11 cellular contexts compared by ENCODE assay signal in genomic region chr6:7673063-7673536, GRCh38. TPM values are rescaled to one million over a fixed set of nuclear protein-coding genes. Genes with fewer than 3 reads are reported as not detected.
A peak's percentile ranks its signal among the peaks of the same experiment; 100 is the strongest.
DNase-seq lines count a peak whose midpoint lies in the region; ATAC-seq, FAIRE-seq and TF ChIP-seq lines count a peak whose summit lies in the region.
"Had no signal": no experiment of that assay in that cellular context is flagged by ENCODE, and none has a peak within 500 bp of the region (broad histone marks: within the 10 kb centered on the region; RNA-seq: fewer than 3 reads in every experiment).

No MANE protein-coding gene starts in this region.

- POLR2A ChIA-PET in A549 (lab: Yijun Ruan, JAX) = interaction anchor here (0.6 kb wide), 1 partner anchor 25 kb away, joined by 3 read pairs; no protein-coding TSS in a partner anchor

- H3K4me1 Mint-ChIP-seq in endothelial cell (ENCODE audit: unreplicated experiment) = peaks cover 14% of the 10 kb centered on the region

- TF ChIP-seq CTCF in A549 (IDR thresholded peaks at IDR 0.05) (no peak), endothelial cell (IDR thresholded peaks at IDR 0.05; ENCODE audit: unreplicated experiment) (no peak), GM13977 (IDR thresholded peaks at IDR 0.05; ENCODE audit: extremely low read depth, insufficient read depth, missing control alignments) (no peak)

- no peaks in the 10 kb centered on the region for H3K9me3 Mint-ChIP-seq in endothelial cell (ENCODE audit: unreplicated experiment)
- H3K9me3 Mint-ChIP-seq: natural killer cell treated with Interleukin-12 subunit alpha and Interleukin-12 subunit beta and Interleukin-15 and Interleukin-18, amount 100 ng/mL, for 72 hours had no signal

- no peak for FAIRE-seq in A549 (lab: Jason Lieb, UNC)

- no peak for TF ChIP-seq EP300 in A549 (IDR thresholded peaks at IDR 0.05)

- H3K4me1 ChIP-seq in A549 = peaks cover 38% of the 10 kb centered on the region
- H3K4me1 ChIP-seq in mesendoderm (ENCODE audit: control insufficient read depth, low read depth, low read length) = no peaks in the 10 kb centered on the region

- H3K4me3 Mint-ChIP-seq in endothelial cell (ENCODE audit: unreplicated experiment) = no peak overlapping the region
- H3K4me3 Mint-ChIP-seq: natural killer cell treated with Interleukin-12 subunit alpha and Interleukin-12 subunit beta and Interleukin-15 and Interleukin-18, amount 100 ng/mL, for 72 hours had no signal

- H2AK5ac ChIP-seq in mesendoderm (ENCODE audit: low read length) = no peak overlapping the region

- in situ Hi-C loops in GM13977 (cut with MboI; ENCODE audit: low pct_unique_long_range_greater_than_20kb, low sequenced_read_pairs, unreplicated experiment) = no loop called here

- peak overlapping the region; percentile 69 for H3K56ac ChIP-seq in mesendoderm (ENCODE audit: low read length)

- no peaks in the 10 kb centered on the region for H3K79me1 ChIP-seq in mesendoderm (ENCODE audit: low read length)

- no peak overlapping the region for H4K8ac ChIP-seq in mesendoderm (ENCODE audit: low read depth, low read length)

- H3K36me3 ChIP-seq in MG63 (no peaks in the 10 kb centered on the region), mesendoderm (ENCODE audit: control insufficient read depth, insufficient read depth, low read length) (no peaks in the 10 kb centered on the region)

- H3K27me3 ChIP-seq in MG63 (no peaks in the 10 kb centered on the region), mesendoderm (ENCODE audit: insufficient read depth, low read length, poor library complexity) (no peaks in the 10 kb centered on the region)

- ATAC-seq in A549 (peak; percentile 45 to 71; a peak in 3 of 6 replicates), HG02884 (IDR thresholded peaks at IDR 0.05; ENCODE audit: unreplicated experiment) (no peak), GM19023 (IDR thresholded peaks at IDR 0.05; ENCODE audit: unreplicated experiment) (no peak), GM21619 (IDR thresholded peaks at IDR 0.05; ENCODE audit: unreplicated experiment) (no peak)

- CTCF ChIA-PET in A549 (lab: Yijun Ruan, JAX) = interaction anchor here (0.8 to 2.9 kb wide), 4 partner anchors 19 to 54 kb away, joined by 3 to 12 read pairs (median 3); partner anchors contain the start of gene BMP6

- H3K23ac ChIP-seq in mesendoderm (ENCODE audit: low read length) = no peak overlapping the region

- H2BK5ac ChIP-seq in mesendoderm (ENCODE audit: low read length) = no peak overlapping the region

- H3K4me3 ChIP-seq in A549 (no peak overlapping the region), MG63 (peak overlapping the region; percentile 24), mesendoderm (ENCODE audit: low read length) (no peak overlapping the region)

- TF ChIP-seq RAD21 in A549 (conservative IDR thresholded peaks at IDR 0.05 in 1 of 2, IDR thresholded peaks at IDR 0.05 in 1 of 2) = peak; percentile 16 to 42; a peak in 2 of 5 replicates

- H3K9me3 ChIP-seq in A549 = no peaks in the 10 kb centered on the region
- H3K9me3 ChIP-seq in MG63 = no peaks in the 10 kb centered on the region

- no peaks in the 10 kb centered on the region for H3K36me3 Mint-ChIP-seq in endothelial cell (ENCODE audit: low read depth, unreplicated experiment)
- H3K36me3 Mint-ChIP-seq: natural killer cell treated with Interleukin-12 subunit alpha and Interleukin-12 subunit beta and Interleukin-15 and Interleukin-18, amount 100 ng/mL, for 72 hours had no signal

- H3K18ac ChIP-seq in mesendoderm (ENCODE audit: low read length) = no peak overlapping the region

- no peak overlapping the region for H4K5ac ChIP-seq in mesendoderm (ENCODE audit: low read length)

- no peak overlapping the region for H3K4ac ChIP-seq in mesendoderm (ENCODE audit: low read depth, low read length)

- H3K27ac Mint-ChIP-seq in endothelial cell (ENCODE audit: unreplicated experiment) = no peak overlapping the region
- H3K27ac Mint-ChIP-seq: natural killer cell treated with Interleukin-12 subunit alpha and Interleukin-12 subunit beta and Interleukin-15 and Interleukin-18, amount 100 ng/mL, for 72 hours had no signal

- peak overlapping the region; percentile 22 for H3K9ac ChIP-seq in mesendoderm (ENCODE audit: low read length)

- no peak for TF ChIP-seq POLR2A in A549 (IDR thresholded peaks at IDR 0.05; ENCODE audit: low read length)

- WGBS in A549 (ENCODE audit: missing lambda C conversion rate) = 46% methylated on average over 14 of the region's 16 CpGs
- WGBS in mesendoderm (ENCODE audit: extremely low coverage, insufficient coverage, low lambda C conversion rate) = no CpG with 5 or more reads among the region's 16 CpGs

- H3K4me2 ChIP-seq in A549 (peak overlapping the region; percentile 52), mesendoderm (ENCODE audit: low read length) (peak overlapping the region; percentile 37)

- peaks cover 8% of the 10 kb centered on the region for H3K27me3 Mint-ChIP-seq in endothelial cell (ENCODE audit: unreplicated experiment)

- H2BK120ac ChIP-seq in mesendoderm (ENCODE audit: low read depth, low read length) = no peak overlapping the region

- no peak overlapping the region for H2BK15ac ChIP-seq in mesendoderm (replicated peaks; ENCODE audit: low read depth)

- peak in 1 of 2 experiments; percentile 64 for DNase-seq in A549 (ENCODE audit: low read depth in 1 of 2, low spot score in 1 of 2)
- peak; percentile 85 for DNase-seq in MG63
- DNase-seq in endothelial cell (ENCODE audit: low spot score) = peak; percentile 28
- DNase-seq in mesendoderm = peak; percentile 85
- no peak for DNase-seq in GM13977 (ENCODE audit: low spot score)
- DNase-seq: activated CD8-positive, alpha-beta memory T cell treated with anti-CD3 and anti-CD28 coated beads for 24 hours; DND-41 had no signal

- H3K27ac ChIP-seq in A549 (peak overlapping the region; percentile 47 to 77), mesendoderm (ENCODE audit: low read depth, low read length) (no peak overlapping the region)

- H3K79me2 ChIP-seq in mesendoderm (ENCODE audit: control insufficient read depth, insufficient read depth, low read length) = no peaks in the 10 kb centered on the region

TF ChIP-seq in A549, 52 proteins besides CTCF, POLR2A, EP300 and RAD21:
- TF ChIP-seq KDM5A (IDR thresholded peaks at IDR 0.05) (no peak), SMC3 (IDR thresholded peaks at IDR 0.05) (peak; percentile 29; the same call in 1 of the 3 replicates)
TF ChIP-seq in A549: peak in this region for 1.

RNA-seq across cellular contexts. Expression of gene BMP6, which starts 52.8 kb away (rescaled TPM):
- 23.0 and 26.5 TPM in 2 replicates for polyA plus RNA-seq in A549 (2011; rRNA removed)
- polyA plus RNA-seq in A549 (2012; cell fraction: cytosol; rRNA removed) = 5.0 and 6.0 TPM in 2 replicates
- 5.7 and 6.1 TPM in 2 replicates for polyA plus RNA-seq in A549 (2012; cell fraction: nucleus; rRNA removed)
- 3.0 to 8.4 TPM (median 4.5 TPM) in 3 replicates for polyA plus RNA-seq in A549 (2017; fragmentation: RNase III; extraction: RNeasy Plus Mini Kit Qiagen cat#74134 plus additional on column Dnase treatment)
- polyA minus RNA-seq in A549 (2011; rRNA and poly(A)+ RNA removed) = 21.0 and 26.3 TPM in 2 replicates
- total RNA-seq in MG63 (2014; rRNA removed; shearing (Covaris generic); ENCODE audit: low replicate concordance) = 0.74 and 0.82 TPM in 2 replicates
- total RNA-seq in endothelial cell (ENCODE audit: unreplicated experiment) = 0.97 TPM
- 0.18 TPM for polyA plus RNA-seq in mesendoderm (2013, experiment 1 of 2)
- polyA plus RNA-seq in mesendoderm (2013, experiment 2 of 2) = 0.15 TPM
- total RNA-seq: natural killer cell treated with Interleukin-12 subunit alpha and Interleukin-12 subunit beta and Interleukin-15 and Interleukin-18, amount 100 ng/mL, for 72 hours had no signal

Comparison
In these comparisons a context has a peak if more than half of its experiments do, and no peak if none do; other contexts are left out.
1. ATAC-seq: peak in A549 (2 of 2); none in HG02884 (single experiment), GM19023 (single experiment) and GM21619 (single experiment).